In genomic region chr12:116565963-116566362, GRCh38 we compare ENCODE assay signal across 17 cellular contexts. TPM values are rescaled to one million over a fixed set of nuclear protein-coding genes. Genes with fewer than 3 reads are reported as not detected.
DNase-seq lines count a peak whose midpoint lies in the region; ATAC-seq, FAIRE-seq and TF ChIP-seq lines count a peak whose summit lies in the region.
"Had no signal": no experiment of that assay in that cellular context is flagged by ENCODE, and none has a peak within 500 bp of the region (broad histone marks: within the 10 kb centered on the region; RNA-seq: fewer than 3 reads in every experiment).

No MANE protein-coding gene starts in this region.

- H3K36me3 ChIP-seq in DND-41 (ENCODE audit: insufficient read depth, low read length) (no peaks in the 10 kb centered on the region), keratinocyte (ENCODE audit: control insufficient read depth in 2 of 2, extremely low read depth in 1 of 2, insufficient read depth in 2 of 2, low read length in 2 of 2) (no peaks in the 10 kb centered on the region), tibial artery (no peaks in the 10 kb centered on the region)

- H2AFZ ChIP-seq in DND-41 (ENCODE audit: low read depth, low read length) (no peak overlapping the region), keratinocyte (ENCODE audit: control insufficient read depth, low read length) (no peak overlapping the region)
- H2AFZ ChIP-seq: GM23248 had no signal

- TF ChIP-seq CTCF in DND-41 (IDR thresholded peaks at IDR 0.05; ENCODE audit: borderline replicate concordance, extremely low read depth, low read length, poor library complexity, severe bottlenecking) = no peak
- no peak for TF ChIP-seq CTCF in VCaP (conservative IDR thresholded peaks at IDR 0.05)
- no peak for TF ChIP-seq CTCF in keratinocyte (optimal IDR thresholded peaks at IDR 0.05 in 1 of 3, IDR thresholded peaks at IDR 0.05 in 1 of 3, conservative IDR thresholded peaks at IDR 0.05 in 1 of 3; ENCODE audit: extremely low read depth in 1 of 3, insufficient read depth in 2 of 3, low read length in 3 of 3)
- no peak for TF ChIP-seq CTCF in tibial artery (IDR thresholded peaks at IDR 0.05)

- no peaks in the 10 kb centered on the region for H3K79me2 ChIP-seq in DND-41 (ENCODE audit: insufficient read depth, low read length)
- H3K79me2 ChIP-seq in keratinocyte (ENCODE audit: control insufficient read depth, insufficient read depth, low read length) = no peaks in the 10 kb centered on the region

- H3K9me1 ChIP-seq in keratinocyte (ENCODE audit: control insufficient read depth, extremely low read depth, insufficient read depth, low read length) = no peaks in the 10 kb centered on the region

- H3K4me2 ChIP-seq in DND-41 (ENCODE audit: insufficient read depth, low read length) = no peak overlapping the region
- H3K4me2 ChIP-seq in keratinocyte (ENCODE audit: control insufficient read depth, extremely low read depth, insufficient read depth, low read depth, low read length) = peak overlapping the region; percentile 57

- H3K27ac ChIP-seq in DND-41 (ENCODE audit: low read length) (peak overlapping the region; percentile 21; the same call in 1 of the 2 replicates), VCaP (peak overlapping the region; percentile 41), epithelial cell of prostate (no peak overlapping the region), keratinocyte (ENCODE audit: control insufficient read depth, insufficient read depth, low read length) (no peak overlapping the region), tibial artery (no peak overlapping the region)
- H3K27ac ChIP-seq: C4-2B, GM23248 had no signal

- dilution Hi-C loops in keratinocyte (cut with MboI; ENCODE audit: extremely low pct_ligation_motif_present, low sequenced_read_pairs) = no loop called here

- H3K4me1 ChIP-seq in DND-41 (ENCODE audit: insufficient read depth, low read length) (peaks cover 16% of the 10 kb centered on the region), keratinocyte (ENCODE audit: control insufficient read depth, extremely low read depth, insufficient read depth, low read length) (peaks cover 7% of the 10 kb centered on the region), tibial artery (no peaks in the 10 kb centered on the region)

- H3K4me3 ChIP-seq in DND-41 (ENCODE audit: low read depth in 1 of 2, low read length in 2 of 2) (no peak overlapping the region), keratinocyte (ENCODE audit: control insufficient read depth in 2 of 3, extremely low read depth in 1 of 3, insufficient read depth in 2 of 3, low read depth in 1 of 3, low read length in 3 of 3) (no peak overlapping the region), tibial artery (no peak overlapping the region)
- H3K4me3 ChIP-seq: GM23248 had no signal

- no peaks in the 10 kb centered on the region for H4K20me1 ChIP-seq in DND-41 (ENCODE audit: insufficient read depth, low read length)
- H4K20me1 ChIP-seq in keratinocyte (ENCODE audit: control insufficient read depth, extremely low read depth, insufficient read depth, low read length) = no peaks in the 10 kb centered on the region

- intact Hi-C loops in tibial artery (cut with DNase I; ENCODE audit: low total_unique reads) = no loop called here

- H3K27me3 ChIP-seq in DND-41 (ENCODE audit: insufficient read depth, low read length, poor library complexity) = no peaks in the 10 kb centered on the region
- H3K27me3 ChIP-seq in keratinocyte (ENCODE audit: control insufficient read depth, extremely low read depth, insufficient read depth, low read length) = no peaks in the 10 kb centered on the region
- H3K27me3 ChIP-seq in tibial artery = no peaks in the 10 kb centered on the region

- ATAC-seq in DND-41 (ENCODE audit: insufficient read depth, low read depth) = no peak
- ATAC-seq in HG02870 (IDR thresholded peaks at IDR 0.05; ENCODE audit: unreplicated experiment) = no peak
- ATAC-seq in HG03097 (IDR thresholded peaks at IDR 0.05; ENCODE audit: low FRiP score, unreplicated experiment) = no peak
- ATAC-seq: HCT116 had no signal

- DNase-seq in DND-41 (no peak), epithelial cell of prostate (ENCODE audit: low read depth, low spot score) (peak; percentile 29), keratinocyte (ENCODE audit: low read depth, low spot score) (no peak), tibial artery (no peak), NCI-H1436 (lab: John Stamatoyannopoulos, UW) (no peak)
- DNase-seq: CD4-positive, alpha-beta memory T cell; DMS79; EL; GM23248 had no signal

- peak; percentile 80 for FAIRE-seq in keratinocyte (lab: Jason Lieb, UNC)
- FAIRE-seq: G401.6, GM12891, H54 had no signal

- peaks cover 18% of the 10 kb centered on the region for H3K9me3 ChIP-seq in DND-41 (ENCODE audit: insufficient read depth, low read length, severe bottlenecking)
- no peaks in the 10 kb centered on the region for H3K9me3 ChIP-seq in keratinocyte (ENCODE audit: control insufficient read depth, low read depth, low read length)
- H3K9me3 ChIP-seq in tibial artery = no peaks in the 10 kb centered on the region

- H3K9ac ChIP-seq in DND-41 (ENCODE audit: low read depth, low read length) (no peak overlapping the region), keratinocyte (ENCODE audit: control insufficient read depth, extremely low read depth, insufficient read depth, low read length) (no peak overlapping the region)
- H3K9ac ChIP-seq: GM23248 had no signal

RNA-seq across cellular contexts. Expression of gene MAP1LC3B2, which starts 6.8 kb away (rescaled TPM):
- polyA plus RNA-seq in keratinocyte = 2.7 to 6.0 TPM (median 4.3 TPM) in 3 replicates
- 45.2 TPM for polyA plus RNA-seq in keratinocyte (2011; ENCODE audit: low read depth)
- 4.5 and 5.5 TPM in 2 replicates for polyA plus RNA-seq in keratinocyte (2011; cell fraction: cytosol; rRNA removed)
- polyA plus RNA-seq in keratinocyte (2011; cell fraction: nucleus; rRNA removed) = 6.7 and 7.2 TPM in 2 replicates
- polyA plus RNA-seq in keratinocyte (2012; ENCODE audit: low replicate concordance) = 4.1 and 20.6 TPM in 2 replicates
- polyA minus RNA-seq in keratinocyte = 1.5 to 9.2 TPM (median 3.1 TPM) in 3 replicates
- not detected for polyA minus RNA-seq in keratinocyte (2011; cell fraction: cytosol; rRNA and poly(A)+ RNA removed)
- polyA minus RNA-seq in keratinocyte (2011; cell fraction: nucleus; rRNA and poly(A)+ RNA removed) = 3.3 TPM in 1 of 2 replicates, not detected in the other

Comparison
In these comparisons a context has a peak if more than half of its experiments do, and no peak if none do; other contexts are left out.
1. H3K27ac ChIP-seq: peak in DND-41 (single experiment) and VCaP (single experiment); none in epithelial cell of prostate (single experiment), keratinocyte (single experiment) and tibial artery (0 of 2).